In genomic region chr1:61287014-61287413, GRCh38 we compare ENCODE assay signal across 17 cellular contexts.
DNase-seq lines count a peak whose midpoint lies in the region; ATAC-seq, FAIRE-seq and TF ChIP-seq lines count a peak whose summit lies in the region.
"Had no signal": no experiment of that assay in that cellular context is flagged by ENCODE, and none has a peak within 500 bp of the region (broad histone marks: within the 10 kb centered on the region; RNA-seq: fewer than 3 reads in every experiment).

No MANE protein-coding gene starts in this region.

- H3K9me3 ChIP-seq in left ventricle myocardium inferior (replicated peaks) = no peaks in the 10 kb centered on the region
- H3K9me3 ChIP-seq in keratinocyte (ENCODE audit: control insufficient read depth, low read depth, low read length) = no peaks in the 10 kb centered on the region
- no peaks in the 10 kb centered on the region for H3K9me3 ChIP-seq in aorta (ENCODE audit: control insufficient read depth, low read length)
- H3K9me3 ChIP-seq: neutrophil had no signal

- FAIRE-seq in keratinocyte (lab: Jason Lieb, UNC) = peak; percentile 77
- FAIRE-seq in D721Med (lab: Jason Lieb, UNC) = no peak

- ATAC-seq in left ventricle myocardium superior (peak; percentile 24), aorta (ENCODE audit: low FRiP score) (peak; percentile 39)
- ATAC-seq: activated CD4-positive, alpha-beta T cell treated with anti-CD3 and anti-CD28 coated beads for 36 hours had no signal

- DNase-seq in left ventricle myocardium superior = no peak
- DNase-seq in left ventricle myocardium inferior = no peak
- DNase-seq in MCF 10A (ENCODE audit: unreplicated experiment) = no peak
- peak; percentile 36 for DNase-seq in keratinocyte (ENCODE audit: low read depth, low spot score)
- DNase-seq in aorta = no peak
- DNase-seq in T-helper 1 cell = no peak
- no peak for DNase-seq in A172 (ENCODE audit: low spot score)
- DNase-seq in D721Med (ENCODE audit: insufficient read length, low spot score) = no peak
- DNase-seq: activated CD4-positive, alpha-beta T cell treated with anti-CD3 and anti-CD28 coated beads for 36 hours; activated T-cell treated with anti-CD3 and anti-CD28 coated beads, Interleukin-2, amount 50 U/mL, for 48 hours; amygdala; endodermal cell; hypothalamus; mesendoderm; NCI-H2171 had no signal

- peak overlapping the region; percentile 53 for H3K27ac Mint-ChIP-seq in MCF 10A (ENCODE audit: low read depth, unreplicated experiment)
- H3K27ac Mint-ChIP-seq: activated CD4-positive, alpha-beta T cell treated with anti-CD3 and anti-CD28 coated beads for 36 hours; endodermal cell had no signal

- H3K4me3 Mint-ChIP-seq in MCF 10A (ENCODE audit: unreplicated experiment) = no peak overlapping the region
- H3K4me3 Mint-ChIP-seq: activated CD4-positive, alpha-beta T cell treated with anti-CD3 and anti-CD28 coated beads for 36 hours; endodermal cell had no signal

- H3K27me3 Mint-ChIP-seq in MCF 10A (ENCODE audit: insufficient read depth, unreplicated experiment) = no peaks in the 10 kb centered on the region

- POLR2A ChIA-PET in MCF 10A (lab: Yijun Ruan, JAX) = interaction anchor here (0.6 to 3.0 kb wide), 9 partner anchors 20 to 230 kb away, joined by 3 to 16 read pairs (median 5); no protein-coding TSS in a partner anchor

- no peak overlapping the region for H3K4me3 ChIP-seq in left ventricle myocardium inferior
- peak overlapping the region in 1 of 3 experiments; percentile 17 for H3K4me3 ChIP-seq in keratinocyte (ENCODE audit: control insufficient read depth in 2 of 3, extremely low read depth in 1 of 3, insufficient read depth in 2 of 3, low read depth in 1 of 3, low read length in 3 of 3)
- no peak overlapping the region for H3K4me3 ChIP-seq in aorta (ENCODE audit: low read length in 2 of 2)

- H3K4me1 ChIP-seq in left ventricle myocardium inferior = peaks cover 69% of the 10 kb centered on the region
- peaks cover 36% of the 10 kb centered on the region for H3K4me1 ChIP-seq in keratinocyte (ENCODE audit: control insufficient read depth, extremely low read depth, insufficient read depth, low read length)
- H3K4me1 ChIP-seq in aorta (ENCODE audit: control insufficient read depth in 1 of 2, insufficient read depth in 2 of 2, low read length in 2 of 2) = peaks cover 10 to 26% of the 10 kb centered on the region in 2 donors

- peak overlapping the region; percentile 45 for H3K4me2 ChIP-seq in keratinocyte (ENCODE audit: control insufficient read depth, extremely low read depth, insufficient read depth, low read depth, low read length)

- WGBS in aorta, 2 donors = 21 to 29% methylated on average over 2 of the region's 2 CpGs

- CTCF ChIA-PET in MCF 10A (lab: Yijun Ruan, JAX) = interaction anchor here (0.8 to 2.3 kb wide), 3 partner anchors 48 to 324 kb away, joined by 3 to 14 read pairs (median 4); no protein-coding TSS in a partner anchor

- H3K9me1 ChIP-seq in keratinocyte (ENCODE audit: control insufficient read depth, extremely low read depth, insufficient read depth, low read length) = no peaks in the 10 kb centered on the region

- H4K20me1 ChIP-seq in keratinocyte (ENCODE audit: control insufficient read depth, extremely low read depth, insufficient read depth, low read length) = no peaks in the 10 kb centered on the region

- peaks cover 5% of the 10 kb centered on the region for H3K36me3 Mint-ChIP-seq in MCF 10A (ENCODE audit: insufficient read depth, unreplicated experiment)

- no peak overlapping the region for H2AFZ ChIP-seq in keratinocyte (ENCODE audit: control insufficient read depth, low read length)

- intact Hi-C loops in left ventricle myocardium superior (cut with micrococcal nuclease) = no loop called here
- intact Hi-C loops in left ventricle myocardium inferior (cut with micrococcal nuclease) = no loop called here
- intact Hi-C loops in MCF 10A (cut with micrococcal nuclease) = loop anchor here (2.0 kb wide), 2 partner anchors 32 to 302 kb away; no protein-coding TSS in a partner anchor
- intact Hi-C loops in aorta (cut with DNase I) = loop anchor here (2.0 to 5.0 kb wide), 3 partner anchors 50 to 236 kb away; partner anchors contain the start of gene NFIA (in 1 of the 2)

- BruUV-seq in MCF 10A (replicated peaks; lab: Mats Ljungman, UMichigan) = no TSS peak

- H3K27ac ChIP-seq in left ventricle myocardium inferior (replicated peaks) (no peak overlapping the region), keratinocyte (ENCODE audit: control insufficient read depth, insufficient read depth, low read length) (peak overlapping the region; percentile 87), aorta (ENCODE audit: low read depth in 1 of 2, low read length in 2 of 2) (peak overlapping the region; percentile 57 to 69)
- H3K27ac ChIP-seq: HL-60, neutrophil had no signal

- dilution Hi-C loops in keratinocyte (cut with MboI; ENCODE audit: extremely low pct_ligation_motif_present, low sequenced_read_pairs) = no loop called here

- H3K36me3 ChIP-seq in left ventricle myocardium inferior (no peaks in the 10 kb centered on the region), keratinocyte (ENCODE audit: control insufficient read depth in 2 of 2, extremely low read depth in 1 of 2, insufficient read depth in 2 of 2, low read length in 2 of 2) (no peaks in the 10 kb centered on the region), aorta (ENCODE audit: control insufficient read depth in 1 of 2, insufficient read depth in 2 of 2, low read length in 1 of 2) (no peaks in the 10 kb centered on the region)
- H3K36me3 ChIP-seq: neutrophil had no signal

- peak overlapping the region; percentile 72 for H3K9ac ChIP-seq in keratinocyte (ENCODE audit: control insufficient read depth, extremely low read depth, insufficient read depth, low read length)

- no peak for TF ChIP-seq CTCF in left ventricle myocardium inferior (IDR thresholded peaks at IDR 0.05; ENCODE audit: borderline replicate concordance)
- no peak for TF ChIP-seq CTCF in MCF 10A (IDR thresholded peaks at IDR 0.05; ENCODE audit: unreplicated experiment)
- TF ChIP-seq CTCF in keratinocyte (optimal IDR thresholded peaks at IDR 0.05 in 1 of 3, IDR thresholded peaks at IDR 0.05 in 1 of 3, conservative IDR thresholded peaks at IDR 0.05 in 1 of 3; ENCODE audit: extremely low read depth in 1 of 3, insufficient read depth in 2 of 3, low read length in 3 of 3) = no peak
- TF ChIP-seq CTCF in D721Med (IDR thresholded peaks at IDR 0.05; ENCODE audit: insufficient read depth, missing control alignments) = no peak

- H3K9me3 Mint-ChIP-seq in MCF 10A (ENCODE audit: unreplicated experiment) = no peaks in the 10 kb centered on the region
- H3K9me3 Mint-ChIP-seq: endodermal cell had no signal

- H3K4me1 Mint-ChIP-seq in MCF 10A (ENCODE audit: insufficient read depth, unreplicated experiment) = peaks cover 37% of the 10 kb centered on the region

- H3K27me3 ChIP-seq in left ventricle myocardium inferior (ENCODE audit: low read depth) (no peaks in the 10 kb centered on the region), keratinocyte (ENCODE audit: control insufficient read depth, extremely low read depth, insufficient read depth, low read length) (no peaks in the 10 kb centered on the region), aorta (ENCODE audit: control insufficient read depth in 1 of 2, insufficient read depth in 2 of 2, low read length in 1 of 2) (no peaks in the 10 kb centered on the region)
- H3K27me3 ChIP-seq: neutrophil had no signal

- H3K79me2 ChIP-seq in keratinocyte (ENCODE audit: control insufficient read depth, insufficient read depth, low read length) = no peaks in the 10 kb centered on the region

Comparison
In these comparisons a context has a peak if more than half of its experiments do, and no peak if none do; other contexts are left out.
1. intact Hi-C loops: an anchor here in MCF 10A (2.0 kb wide) and aorta (2.0 to 5.0 kb wide); none called in left ventricle myocardium superior and left ventricle myocardium inferior.